Comparison of ENCODE assay signal across 8 cellular contexts in the genomic region with DNA sequence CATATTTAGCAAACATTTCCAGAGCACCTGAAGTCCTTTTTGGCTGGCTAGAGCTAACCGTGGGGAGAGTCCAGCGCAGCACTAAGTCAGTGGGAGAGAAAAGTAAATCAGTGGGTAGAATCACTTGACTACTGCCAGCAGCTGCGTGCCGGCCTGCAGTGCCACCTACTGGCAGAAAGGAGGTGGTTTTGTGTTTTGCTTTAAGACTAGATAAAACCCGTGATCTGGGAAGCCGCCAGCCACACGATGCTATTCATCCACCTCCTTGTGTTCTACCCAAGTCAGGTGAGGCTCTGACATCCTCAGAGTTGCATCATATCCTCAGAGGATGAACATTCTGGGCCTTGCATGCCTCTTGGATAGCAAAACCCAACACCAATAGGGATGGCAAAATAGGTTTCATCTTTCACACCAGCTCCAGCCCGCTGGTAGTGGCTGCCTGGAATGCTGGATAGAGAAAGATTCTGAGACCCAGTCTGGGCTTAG. TPM values are rescaled to one million over a fixed set of nuclear protein-coding genes. Genes with fewer than 3 reads are reported as not detected.
A peak's percentile ranks its signal among the peaks of the same experiment; 100 is the strongest.
DNase-seq lines count a peak whose midpoint lies in the region; ATAC-seq and TF ChIP-seq lines count a peak whose summit lies in the region.

No MANE protein-coding gene starts in this region.

- ATAC-seq in CD4-positive, CD25-positive, alpha-beta regulatory T cell (ENCODE audit: low read depth in 2 of 2) = peak; percentile 68 to 76
- ATAC-seq in HG02642 (IDR thresholded peaks at IDR 0.05; ENCODE audit: poor library complexity, unreplicated experiment) (peak; percentile 46), HG02763 (IDR thresholded peaks at IDR 0.05; ENCODE audit: unreplicated experiment) (no peak)

- H3K36me3 Mint-ChIP-seq in CD4-positive, CD25-positive, alpha-beta regulatory T cell = no peaks in the 10 kb centered on the region
- no peaks in the 10 kb centered on the region for H3K36me3 Mint-ChIP-seq in endothelial cell (ENCODE audit: low read depth, unreplicated experiment)

- H3K4me1 ChIP-seq in CD4-positive, CD25-positive, alpha-beta regulatory T cell (ENCODE audit: control insufficient read depth, insufficient read depth, low read length, poor library complexity, severe bottlenecking) = peaks cover 9% of the 10 kb centered on the region

- no peaks in the 10 kb centered on the region for H3K9me3 ChIP-seq in CD4-positive, CD25-positive, alpha-beta regulatory T cell (ENCODE audit: control insufficient read depth in 2 of 2, low read length in 2 of 2)

- peak; percentile 50 to 82 (median 71) for DNase-seq in CD4-positive, CD25-positive, alpha-beta regulatory T cell
- DNase-seq in NOMO-1 (lab: John Stamatoyannopoulos, UW; ENCODE audit: unreplicated experiment in 2 of 2) (peak; percentile 20 to 53), endothelial cell (ENCODE audit: low spot score) (peak; percentile 72), mucosa of gallbladder (ENCODE audit: low spot score) (peak; percentile 81)
- peak; percentile 42 to 63 for DNase-seq in activated CD8-positive, alpha-beta memory T cell treated with anti-CD3 and anti-CD28 coated beads for 4 hours (ENCODE audit: low read depth in 2 of 2)
- DNase-seq in stimulated activated CD8-positive, alpha-beta memory T cell treated with anti-CD3 and anti-CD28 coated beads, Interleukin-4, amount 100 ng/mL, for 1 hour (ENCODE audit: low read depth in 2 of 2, low spot score in 1 of 2) = peak; percentile 36 to 64

- no peaks in the 10 kb centered on the region for H3K27me3 ChIP-seq in CD4-positive, CD25-positive, alpha-beta regulatory T cell (ENCODE audit: control insufficient read depth, insufficient read depth, low read length)

- no peak overlapping the region for H3K27ac ChIP-seq in CD4-positive, CD25-positive, alpha-beta regulatory T cell (ENCODE audit: insufficient read depth, low read length, poor library complexity, severe bottlenecking)

- H3K36me3 ChIP-seq in CD4-positive, CD25-positive, alpha-beta regulatory T cell (ENCODE audit: control insufficient read depth, insufficient read depth, low read length) = no peaks in the 10 kb centered on the region

- peak; percentile 85 for TF ChIP-seq CTCF in endothelial cell (IDR thresholded peaks at IDR 0.05; ENCODE audit: unreplicated experiment)

- H3K4me1 Mint-ChIP-seq in CD4-positive, CD25-positive, alpha-beta regulatory T cell = peaks cover 0 to 17% (median 9%) of the 10 kb centered on the region in 4 donors
- no peaks in the 10 kb centered on the region for H3K4me1 Mint-ChIP-seq in endothelial cell (ENCODE audit: unreplicated experiment)

- no peaks in the 10 kb centered on the region for H3K9me3 Mint-ChIP-seq in CD4-positive, CD25-positive, alpha-beta regulatory T cell
- no peaks in the 10 kb centered on the region for H3K9me3 Mint-ChIP-seq in endothelial cell (ENCODE audit: unreplicated experiment)

- H3K4me3 ChIP-seq in CD4-positive, CD25-positive, alpha-beta regulatory T cell (ENCODE audit: low read depth, low read length) = no peak overlapping the region

- no peak overlapping the region for H3K4me3 Mint-ChIP-seq in CD4-positive, CD25-positive, alpha-beta regulatory T cell
- H3K4me3 Mint-ChIP-seq in endothelial cell (ENCODE audit: unreplicated experiment) = no peak overlapping the region

- H3K27me3 Mint-ChIP-seq in CD4-positive, CD25-positive, alpha-beta regulatory T cell = peaks cover 4% of the 10 kb centered on the region
- H3K27me3 Mint-ChIP-seq in endothelial cell (ENCODE audit: unreplicated experiment) = peaks cover 10% of the 10 kb centered on the region

- peak overlapping the region in 1 of 3 donors; percentile 29 for H3K27ac Mint-ChIP-seq in CD4-positive, CD25-positive, alpha-beta regulatory T cell
- no peak overlapping the region for H3K27ac Mint-ChIP-seq in endothelial cell (ENCODE audit: unreplicated experiment)

RNA-seq across cellular contexts. Expression of gene HEYL, which starts 14.1 kb away (rescaled TPM):
- total RNA-seq in CD4-positive, CD25-positive, alpha-beta regulatory T cell = 0.25 TPM
- not detected for polyA plus RNA-seq in CD4-positive, CD25-positive, alpha-beta regulatory T cell
- total RNA-seq in endothelial cell (ENCODE audit: unreplicated experiment) (1.3 TPM), mucosa of gallbladder (8.5 TPM)

RNA-seq across cellular contexts. Expression of gene NT5C1A, which starts 18.3 kb away (rescaled TPM):
- total RNA-seq in CD4-positive, CD25-positive, alpha-beta regulatory T cell = 0.47 TPM
- polyA plus RNA-seq in CD4-positive, CD25-positive, alpha-beta regulatory T cell = under 1 TPM in 1 of 4 donors, not detected in 3; 0.37 TPM
- not detected for total RNA-seq in endothelial cell (ENCODE audit: unreplicated experiment)
- 2.9 TPM for total RNA-seq in mucosa of gallbladder

RNA-seq across cellular contexts. Expression of gene HPCAL4, which starts 37.6 kb away (rescaled TPM):
- 13.8 TPM for total RNA-seq in CD4-positive, CD25-positive, alpha-beta regulatory T cell
- 10 to 100 TPM in 3 of 4 donors, 1 to 10 TPM in 1; 9.5 to 19.7 (median 12.5) TPM for polyA plus RNA-seq in CD4-positive, CD25-positive, alpha-beta regulatory T cell
- not detected for total RNA-seq in endothelial cell (ENCODE audit: unreplicated experiment)
- 0.20 TPM for total RNA-seq in mucosa of gallbladder

Comparison
In these comparisons a context has a peak if more than half of its experiments do, and no peak if none do; other contexts are left out.
1. RNA of gene HPCAL4, which starts 37.6 kb away (total RNA-seq): 13.8 TPM in CD4-positive, CD25-positive, alpha-beta regulatory T cell (single experiment); 0.20 TPM in mucosa of gallbladder (single experiment) and not detected in endothelial cell (single experiment); every median in the first group is over 10 times any median in the second.
2. Peak in every context shown above with its lines, with median percentiles within 50 percentile points of each other: DNase-seq.